ENCODE assay signal across 23 cellular contexts in genomic region chr14:104655128-104655848, GRCh38. TPM values are rescaled to one million over a fixed set of nuclear protein-coding genes. Genes with fewer than 3 reads are reported as not detected.
"Had no signal": no experiment of that assay in that cellular context is flagged by ENCODE, and none has a peak within 500 bp of the region (broad histone marks: within the 10 kb centered on the region; RNA-seq: fewer than 3 reads in every experiment).

No MANE protein-coding gene starts in this region.

- H3K27ac Mint-ChIP-seq: activated CD4-positive, alpha-beta T cell treated with anti-CD3 and anti-CD28 coated beads, Interleukin-2, amount 10 ng/mL, durations not matched to agents 24 days and 14 days; activated naive CD8-positive, alpha-beta T cell treated with anti-CD3 and anti-CD28 coated beads, Interleukin-2, amount 10 ng/mL, durations not matched to agents 7 days and 5 days; progenitor cell of endocrine pancreas; T-helper 2 cell treated with Interferon-gamma antibody and Interleukin-4, amounts not matched to agents 5 μg/mL and 100 μg/mL, for 36 hours had no signal

- H3K27me3 ChIP-seq: brain microvascular endothelial cell had no signal

- H3K36me3 ChIP-seq: brain microvascular endothelial cell, heart right ventricle, neutrophil, transverse colon had no signal

- DNase-seq: activated CD4-positive, alpha-beta T cell treated with anti-CD3 and anti-CD28 coated beads, Interleukin-2, amount 10 ng/mL, durations not matched to agents 24 days and 14 days; activated CD4-positive, CD25-positive, alpha-beta regulatory T cell; activated naive CD8-positive, alpha-beta T cell treated with anti-CD3 and anti-CD28 coated beads, Interleukin-2, amount 10 ng/mL, durations not matched to agents 7 days and 5 days; brain microvascular endothelial cell; cerebellar nuclear complex; heart right ventricle; left colon; mammary epithelial cell; mucosa of descending colon; naive thymus-derived CD8-positive, alpha-beta T cell; stimulated activated CD4-positive, alpha-beta T cell treated with anti-CD3 and anti-CD28 coated beads, Interleukin-15, amount 100 ng/mL, for 24 hours; stimulated activated CD4-positive, alpha-beta T cell treated with anti-CD3 and anti-CD28 coated beads, Interleukin-4, amount 100 ng/mL, for 24 hours; stimulated activated naive CD4-positive, alpha-beta T cell treated with Interleukin-2 at 50 U/mL for 16 hours; substantia nigra; transverse colon had no signal

- H3K4me3 Mint-ChIP-seq: activated CD4-positive, alpha-beta T cell treated with anti-CD3 and anti-CD28 coated beads, Interleukin-2, amount 10 ng/mL, durations not matched to agents 24 days and 14 days; activated naive CD8-positive, alpha-beta T cell treated with anti-CD3 and anti-CD28 coated beads, Interleukin-2, amount 10 ng/mL, durations not matched to agents 7 days and 5 days; activated T-helper 1 cell treated with anti-CD3 and anti-CD28 coated beads, Interleukin-12 subunit alpha, Interleukin-12 subunit beta, Interleukin-2, Interleukin-4 antibody, amounts not matched to agents 30 ng/mL and 10 ng/mL and 1 ng/mL, durations not matched to agents 14 hours and 24 hours and 36 hours; T-helper 2 cell treated with Interferon-gamma antibody and Interleukin-4, amounts not matched to agents 5 μg/mL and 100 μg/mL, for 36 hours had no signal

- ATAC-seq: left colon; mucosa of descending colon; naive thymus-derived CD8-positive, alpha-beta T cell; right cardiac atrium had no signal

- H3K36me3 Mint-ChIP-seq: naive thymus-derived CD8-positive, alpha-beta T cell had no signal

- FAIRE-seq: frontal cortex had no signal

- H3K4me3 ChIP-seq: heart right ventricle, mucosa of descending colon, skin epidermis, transverse colon had no signal

- H3K9me3 ChIP-seq: mucosa of descending colon, neutrophil, transverse colon had no signal

- H3K27ac ChIP-seq: brain microvascular endothelial cell, heart right ventricle, neutrophil, transverse colon had no signal

RNA-seq across cellular contexts. Expression of gene TMEM179, which starts 50.7 kb away (rescaled TPM):
- total RNA-seq: activated naive CD8-positive, alpha-beta T cell treated with anti-CD3 and anti-CD28 coated beads, Interleukin-2, amount 10 ng/mL, durations not matched to agents 7 days and 5 days; epithelial cell of proximal tubule; naive thymus-derived CD8-positive, alpha-beta T cell had no signal
- polyA plus RNA-seq: mammary epithelial cell; naive thymus-derived CD8-positive, alpha-beta T cell had no signal
